In genomic region chr18:46096651-46097300, GRCh38 we compare ENCODE assay signal across 8 cellular contexts. TPM values are rescaled to one million over a fixed set of nuclear protein-coding genes. Genes with fewer than 3 reads are reported as not detected.
DNase-seq lines count a peak whose midpoint lies in the region; ATAC-seq and TF ChIP-seq lines count a peak whose summit lies in the region.

No MANE protein-coding gene starts in this region.

- intact Hi-C loops in left ventricle myocardium superior (cut with micrococcal nuclease): no loop called here

- DNase-seq in activated T-cell treated with anti-CD3 and anti-CD28 coated beads, Interleukin-2, amount 50 U/mL, for 24 hours: no peak
- no peak for DNase-seq in activated T-cell treated with anti-CD3 and anti-CD28 coated beads, Interleukin-2, amount 50 U/mL, for 1 hour
- DNase-seq in left ventricle myocardium superior (peak; percentile 42), skeletal muscle cell (ENCODE audit: low read depth) (no peak), HPDE6-E6E7 (ENCODE audit: extremely low spot score) (no peak)

- H3K4me1 Mint-ChIP-seq in activated T-cell treated with anti-CD3 and anti-CD28 coated beads, Interleukin-2, amount 50 U/mL, for 24 hours (ENCODE audit: low read depth): peaks cover 35% of the 10 kb centered on the region

- H3K27ac Mint-ChIP-seq in activated T-cell treated with anti-CD3 and anti-CD28 coated beads, Interleukin-2, amount 50 U/mL, for 24 hours: peak overlapping the region; percentile 96

- H3K4me3 ChIP-seq in WI38 (ENCODE audit: low read depth, low read length) (peak overlapping the region; percentile 96), skeletal muscle cell (ENCODE audit: low read depth, low read length) (peak overlapping the region; percentile 97)

- ATAC-seq in left ventricle myocardium superior (peak; percentile 4), GM21447 (IDR thresholded peaks at IDR 0.05; ENCODE audit: unreplicated experiment) (no peak), GM18858 (IDR thresholded peaks at IDR 0.05; ENCODE audit: unreplicated experiment) (no peak)

- H3K27me3 Mint-ChIP-seq in activated T-cell treated with anti-CD3 and anti-CD28 coated beads, Interleukin-2, amount 50 U/mL, for 24 hours: no peaks in the 10 kb centered on the region

- no peak for TF ChIP-seq CTCF in WI38 (IDR thresholded peaks at IDR 0.05; ENCODE audit: low read depth, low read length)

- peak overlapping the region; percentile 98 for H3K4me3 Mint-ChIP-seq in activated T-cell treated with anti-CD3 and anti-CD28 coated beads, Interleukin-2, amount 50 U/mL, for 24 hours

- peaks cover 56% of the 10 kb centered on the region for H3K36me3 Mint-ChIP-seq in activated T-cell treated with anti-CD3 and anti-CD28 coated beads, Interleukin-2, amount 50 U/mL, for 24 hours (ENCODE audit: low read depth)

- no peaks in the 10 kb centered on the region for H3K9me3 Mint-ChIP-seq in activated T-cell treated with anti-CD3 and anti-CD28 coated beads, Interleukin-2, amount 50 U/mL, for 24 hours

RNA-seq across cellular contexts. Expression of gene ATP5F1A, which starts 1.3 kb away (rescaled TPM):
- 1,799 TPM for total RNA-seq in left ventricle myocardium superior

RNA-seq across cellular contexts. Expression of gene HAUS1, which starts 7.4 kb away (rescaled TPM):
- 7.0 TPM for total RNA-seq in left ventricle myocardium superior

RNA-seq across cellular contexts. Expression of gene PSTPIP2, which starts 24.7 kb away (rescaled TPM):
- 2.7 TPM for total RNA-seq in left ventricle myocardium superior
